23 cellular contexts compared by ENCODE assay signal in the genomic region with DNA sequence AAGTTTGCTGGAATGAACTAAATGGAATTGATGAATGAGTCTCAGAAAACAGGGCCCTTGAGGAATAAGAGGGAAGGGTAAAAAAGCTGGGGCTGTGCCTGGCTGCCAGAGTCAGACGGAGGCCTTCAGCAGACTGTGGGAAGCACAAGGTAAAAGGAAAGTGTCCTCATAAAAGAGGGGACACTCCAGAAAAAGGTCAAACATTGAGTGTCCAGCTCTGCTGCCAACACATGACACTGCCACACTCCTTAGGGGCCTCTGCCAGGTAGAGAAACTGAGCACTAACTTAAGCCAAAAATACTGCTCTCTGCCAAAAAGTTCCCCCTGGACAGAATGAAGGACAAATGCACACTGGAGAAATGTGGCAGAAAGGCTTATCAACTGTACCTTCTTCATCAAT. TPM values are rescaled to one million over a fixed set of nuclear protein-coding genes. Genes with fewer than 3 reads are reported as not detected.
A peak's percentile ranks its signal among the peaks of the same experiment; 100 is the strongest.
DNase-seq lines count a peak whose midpoint lies in the region; ATAC-seq and TF ChIP-seq lines count a peak whose summit lies in the region.
"Had no signal": no experiment of that assay in that cellular context is flagged by ENCODE, and none has a peak within 500 bp of the region (broad histone marks: within the 10 kb centered on the region; RNA-seq: fewer than 3 reads in every experiment).

No MANE protein-coding gene starts in this region.

- H3K18ac ChIP-seq in mesenchymal stem cell (ENCODE audit: low read depth in 1 of 2, low read length in 2 of 2) = peak overlapping the region in 1 of 2 experiments; percentile 81

- peak overlapping the region; percentile 50 for H2AK5ac ChIP-seq in mesenchymal stem cell (ENCODE audit: low read length, severe bottlenecking)

- H3K4me2 ChIP-seq in mesenchymal stem cell (ENCODE audit: low read length, poor library complexity, severe bottlenecking) = no peak overlapping the region

- H2BK12ac ChIP-seq in mesenchymal stem cell (ENCODE audit: low read length in 2 of 2) = peak overlapping the region; percentile 2 to 4

- H2AFZ ChIP-seq in mesenchymal stem cell (ENCODE audit: low read depth, low read length) = no peak overlapping the region

- ATAC-seq in Right ventricle myocardium inferior = peak; percentile 72
- no peak for ATAC-seq in GM21619 (IDR thresholded peaks at IDR 0.05; ENCODE audit: unreplicated experiment)
- ATAC-seq: activated CD8-positive, alpha-beta memory T cell treated with anti-CD3 and anti-CD28 coated beads, Interleukin-2, amount 10 ng/mL, durations not matched to agents 7 days and 5 days; effector memory CD8-positive, alpha-beta T cell; left lung had no signal

- H4K8ac ChIP-seq in mesenchymal stem cell (ENCODE audit: low read length) = peak overlapping the region; percentile 13

- H3K9me3 ChIP-seq in esophagus squamous epithelium (no peaks in the 10 kb centered on the region), mesenchymal stem cell (ENCODE audit: control insufficient read depth, low read length) (no peaks in the 10 kb centered on the region)
- H3K9me3 ChIP-seq: BE2C, left lung had no signal

- H3K79me1 ChIP-seq in mesenchymal stem cell (replicated peaks; ENCODE audit: low read length, poor library complexity, severe bottlenecking) = no peaks in the 10 kb centered on the region

- peak overlapping the region; percentile 27 for H2BK120ac ChIP-seq in mesenchymal stem cell (ENCODE audit: low read depth, low read length)

- no peak overlapping the region for H2BK5ac ChIP-seq in mesenchymal stem cell (ENCODE audit: low read depth, low read length, poor library complexity, severe bottlenecking)

- H3K27ac ChIP-seq in esophagus squamous epithelium (peak overlapping the region in 3 of 4 donors; percentile 18 to 61 (median 21)), mesenchymal stem cell (ENCODE audit: low read length, poor library complexity, severe bottlenecking) (peak overlapping the region; percentile 35)
- H3K27ac ChIP-seq: left lung, spleen, WERI-Rb-1 had no signal

- H3K4me3 ChIP-seq in esophagus squamous epithelium = no peak overlapping the region
- H3K4me3 ChIP-seq in mesenchymal stem cell (ENCODE audit: insufficient read depth in 1 of 2, low read depth in 1 of 2, low read length in 2 of 2) = peak overlapping the region in 1 of 2 experiments; percentile 34
- H3K4me3 ChIP-seq: left lung, spleen had no signal

- 67 to 92% methylated on average over 1 of the region's 1 CpG for WGBS in esophagus squamous epithelium, 2 donors
- 100% methylated on average over 1 of the region's 1 CpG for WGBS in mesenchymal stem cell

- H3K14ac ChIP-seq in mesenchymal stem cell (ENCODE audit: low read length in 2 of 2) = no peak overlapping the region

- H3K36me3 ChIP-seq in esophagus squamous epithelium (peaks cover 0 to 7% (median 0%) of the 10 kb centered on the region in 3 donors), mesenchymal stem cell (ENCODE audit: control insufficient read depth in 1 of 2, insufficient read depth in 2 of 2, low read depth in 1 of 2, low read length in 2 of 2) (peaks cover 18 to 19% of the 10 kb centered on the region in 2 experiments)
- H3K36me3 ChIP-seq: BE2C, spleen, WERI-Rb-1 had no signal

- DNase-seq in Right ventricle myocardium inferior (ENCODE audit: missing footprints) = no peak
- DNase-seq in cardiac septum (ENCODE audit: low spot score) = no peak
- DNase-seq in esophagus squamous epithelium (lab: John Stamatoyannopoulos, UW) = no peak
- no peak for DNase-seq in mesenchymal stem cell
- no peak for DNase-seq in NCI-H1105 (lab: John Stamatoyannopoulos, UW)
- DNase-seq in UCSD-AML1 (lab: John Stamatoyannopoulos, UW; ENCODE audit: unreplicated experiment) = no peak
- no peak for DNase-seq in DMS153 treated with DMSO at 0.1 percent for 48 hours (lab: John Stamatoyannopoulos, UW; ENCODE audit: unreplicated experiment)
- DNase-seq: 8988T; activated CD4-positive, alpha-beta T cell treated with anti-CD3 and anti-CD28 coated beads, Interleukin-2, amount 10 ng/mL, durations not matched to agents 7 days and 5 days; activated CD8-positive, alpha-beta memory T cell treated with anti-CD3 and anti-CD28 coated beads, Interleukin-2, amount 10 ng/mL, durations not matched to agents 7 days and 5 days; BE2C; DMS79; effector memory CD8-positive, alpha-beta T cell; left lung; NCI-H1048; NCI-H2029; NCI-H345; spleen; stimulated activated CD4-positive, alpha-beta T cell treated with anti-CD3 and anti-CD28 coated beads, Interleukin-4, amount 100 ng/mL, for 24 hours; T-helper 2 cell; trophoblast cell; WERI-Rb-1 had no signal

- no peak for TF ChIP-seq POLR2A in esophagus squamous epithelium (IDR thresholded peaks at IDR 0.05)

- H2BK15ac ChIP-seq in mesenchymal stem cell (ENCODE audit: low read depth, poor library complexity, severe bottlenecking) = no peak overlapping the region

- TF ChIP-seq CTCF in esophagus squamous epithelium (IDR thresholded peaks at IDR 0.05) = no peak

- H3K23ac ChIP-seq in mesenchymal stem cell (ENCODE audit: low read length in 2 of 2) = no peak overlapping the region

- peak overlapping the region; percentile 42 for H3K9ac ChIP-seq in mesenchymal stem cell (ENCODE audit: low read length)

- peak overlapping the region; percentile 4 for H4K91ac ChIP-seq in mesenchymal stem cell (ENCODE audit: low read length)

- intact Hi-C loops in Right ventricle myocardium inferior (cut with DNase I) (loop anchor here (5.0 kb wide), 1 partner anchor 37 kb away; no protein-coding TSS in a partner anchor), cardiac septum (cut with DNase I) (no loop called here), esophagus squamous epithelium (cut with DNase I) (no loop called here)

- H3K4ac ChIP-seq in mesenchymal stem cell (ENCODE audit: low read depth in 1 of 2, low read length in 2 of 2) = peak overlapping the region in 1 of 2 experiments; percentile 29

- H3K27me3 ChIP-seq in esophagus squamous epithelium (no peaks in the 10 kb centered on the region), mesenchymal stem cell (ENCODE audit: control insufficient read depth in 1 of 2, insufficient read depth in 1 of 2, low read length in 2 of 2) (no peaks in the 10 kb centered on the region)
- H3K27me3 ChIP-seq: BE2C, left lung, spleen had no signal

- H3K4me1 ChIP-seq in esophagus squamous epithelium (no peaks in the 10 kb centered on the region), mesenchymal stem cell (ENCODE audit: control insufficient read depth, insufficient read depth, low read depth, low read length) (peaks cover 4% of the 10 kb centered on the region)
- H3K4me1 ChIP-seq: BE2C, left lung, spleen had no signal

RNA-seq across cellular contexts. Expression of a gene that starts 39.2 kb away (rescaled TPM):
- 8.8 TPM for total RNA-seq in Right ventricle myocardium inferior
- 5.5 TPM for total RNA-seq in cardiac septum
- 1 to 10 TPM in 2 of 4 donors, under 1 TPM in 1, not detected in 1; 0.61 to 4.8 (median 2.7) TPM for total RNA-seq in esophagus squamous epithelium
- polyA plus RNA-seq in mesenchymal stem cell (2013, experiment 1 of 2) = 75.0 TPM
- polyA plus RNA-seq in mesenchymal stem cell (2013, experiment 2 of 2) = 77.1 TPM
- total RNA-seq: activated CD4-positive, alpha-beta T cell treated with anti-CD3 and anti-CD28 coated beads, Interleukin-2, amount 10 ng/mL, durations not matched to agents 7 days and 5 days had no signal

RNA-seq across cellular contexts. Expression of a gene that starts 45.1 kb away (rescaled TPM):
- total RNA-seq in Right ventricle myocardium inferior (9.7 TPM), cardiac septum (13.0 TPM), esophagus squamous epithelium (10 to 100 TPM; 19.4 to 42.8 (median 24.9) TPM)
- polyA plus RNA-seq in mesenchymal stem cell (2013, experiment 1 of 2) = 36.6 TPM
- polyA plus RNA-seq in mesenchymal stem cell (2013, experiment 2 of 2) = 38.0 TPM

RNA-seq across cellular contexts. Expression of a gene that starts 53.5 kb away (rescaled TPM):
- total RNA-seq in Right ventricle myocardium inferior (9.5 TPM), cardiac septum (14.4 TPM), esophagus squamous epithelium (10 to 100 TPM; 10.1 to 17.7 (median 14.7) TPM)
- polyA plus RNA-seq in mesenchymal stem cell (2013, experiment 1 of 2) = 8.6 TPM
- 8.8 TPM for polyA plus RNA-seq in mesenchymal stem cell (2013, experiment 2 of 2)
